Comparison of ENCODE assay signal across 2 cellular contexts in genomic region chr10:49083256-49083655, GRCh38.
A peak's percentile ranks its signal among the peaks of the same experiment; 100 is the strongest.
TF ChIP-seq lines count a peak whose summit lies in the region.

No MANE protein-coding gene starts in this region.

TF ChIP-seq in liver, 16 proteins besides CTCF, POLR2A, EP300 and RAD21:
- TF ChIP-seq ZBTB33 (IDR thresholded peaks at IDR 0.05) (no peak), REST (IDR thresholded peaks at IDR 0.05) (no peak), EGR1 (IDR thresholded peaks at IDR 0.05; ENCODE audit: low read depth in 2 of 2) (no peak), FOXA1 (IDR thresholded peaks at IDR 0.05) (no peak), NR2F2 (IDR thresholded peaks at IDR 0.05) (peak; percentile 99), HNF4A (conservative IDR thresholded peaks at IDR 0.05) (peak; percentile 45 to 61), GABPA (IDR thresholded peaks at IDR 0.05 in 1 of 2, conservative IDR thresholded peaks at IDR 0.05 in 1 of 2) (no peak), SP1 (IDR thresholded peaks at IDR 0.05) (peak; percentile 44), MAX (IDR thresholded peaks at IDR 0.05) (no peak), YY1 (IDR thresholded peaks at IDR 0.05) (no peak), ATF3 (IDR thresholded peaks at IDR 0.05) (no peak), FOXA2 (IDR thresholded peaks at IDR 0.05) (no peak), HNF4G (IDR thresholded peaks at IDR 0.05) (no peak), JUND (IDR thresholded peaks at IDR 0.05) (no peak), RXRA (IDR thresholded peaks at IDR 0.05) (peak; percentile 67 to 80), TAF1 (conservative IDR thresholded peaks at IDR 0.05) (no peak)

TF ChIP-seq in HepG2, 621 proteins besides CTCF, POLR2A, EP300 and RAD21:
- TF ChIP-seq ZNF30 (CRISPR knock-in tag; IDR thresholded peaks at IDR 0.05), result no peak
- no peak for TF ChIP-seq AKAP8 (CRISPR knock-in tag; IDR thresholded peaks at IDR 0.05)
- TF ChIP-seq ZNF264 (CRISPR knock-in tag; IDR thresholded peaks at IDR 0.05), result no peak
- no peak for TF ChIP-seq ZNF256 (CRISPR knock-in tag; conservative IDR thresholded peaks at IDR 0.05)
- no peak for TF ChIP-seq TCF7L2 (IDR thresholded peaks at IDR 0.05; ENCODE audit: low read depth, low read length)
- no peak for TF ChIP-seq ZNF138 (CRISPR knock-in tag; IDR thresholded peaks at IDR 0.05; ENCODE audit: low read depth)
- no peak for TF ChIP-seq WIZ (CRISPR knock-in tag; IDR thresholded peaks at IDR 0.05)
- no peak for TF ChIP-seq ZMYM2 (CRISPR knock-in tag; IDR thresholded peaks at IDR 0.05)
- TF ChIP-seq MEIS2 (CRISPR knock-in tag; IDR thresholded peaks at IDR 0.05), result no peak
- TF ChIP-seq PHB2 (IDR thresholded peaks at IDR 0.05; ENCODE audit: partially characterized antibody), result no peak
- TF ChIP-seq MAFG (CRISPR knock-in tag; IDR thresholded peaks at IDR 0.05), result no peak
